ENCODE assay signal across 8 cellular contexts in the genomic region with DNA sequence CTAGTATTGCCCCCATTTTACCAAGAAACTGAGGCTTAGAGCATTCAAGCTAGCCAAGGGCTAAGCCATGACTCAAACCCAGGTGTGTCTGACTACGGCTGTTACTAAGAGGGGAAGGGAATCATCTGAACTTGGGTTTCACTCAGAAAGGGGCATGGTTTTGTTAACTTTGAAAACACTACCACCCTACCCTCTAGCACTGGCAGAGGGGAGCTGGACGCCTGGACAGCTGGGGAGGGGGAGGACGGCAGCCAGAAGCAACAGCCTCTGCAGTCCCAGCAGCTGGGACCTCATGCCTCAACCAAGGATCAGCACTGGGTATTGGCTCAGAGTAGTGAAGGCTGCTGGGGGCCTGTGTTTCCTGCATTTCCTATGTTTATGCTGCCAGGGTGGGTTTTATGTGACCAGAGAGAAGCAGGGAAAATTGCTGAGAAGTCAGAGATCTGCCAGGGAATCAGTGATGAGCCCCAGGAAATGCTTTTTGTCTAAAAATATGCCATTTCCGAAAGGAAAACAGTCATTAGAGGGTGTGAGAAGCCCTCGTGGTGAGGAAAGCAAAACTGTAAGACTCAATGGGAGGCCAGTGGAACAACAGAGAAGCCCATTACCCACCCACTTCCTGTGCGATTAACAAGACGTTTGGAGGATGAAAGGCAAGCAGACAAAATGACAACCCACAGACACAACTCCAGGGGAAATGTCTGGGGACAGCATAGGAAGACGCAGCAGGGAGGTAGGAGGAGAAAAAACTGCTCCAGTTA. TPM values are rescaled to one million over a fixed set of nuclear protein-coding genes. Genes with fewer than 3 reads are reported as not detected.
DNase-seq lines count a peak whose midpoint lies in the region; TF ChIP-seq lines count a peak whose summit lies in the region.
"Had no signal": no experiment of that assay in that cellular context is flagged by ENCODE, and none has a peak within 500 bp of the region (broad histone marks: within the 10 kb centered on the region; RNA-seq: fewer than 3 reads in every experiment).

No MANE protein-coding gene starts in this region.

- no peaks in the 10 kb centered on the region for H3K9me3 Mint-ChIP-seq in chondrocyte (ENCODE audit: low read depth)

- H3K27me3 ChIP-seq in SJSA1 (replicated peaks) = no peaks in the 10 kb centered on the region

- H3K36me3 Mint-ChIP-seq in chondrocyte (ENCODE audit: low read depth) = no peaks in the 10 kb centered on the region

- no peak overlapping the region for H3K4me3 Mint-ChIP-seq in chondrocyte (ENCODE audit: unreplicated experiment)

- no peaks in the 10 kb centered on the region for H3K9me3 ChIP-seq in SJSA1 (replicated peaks)

- TF ChIP-seq CTCF in chondrocyte (IDR thresholded peaks at IDR 0.05) = no peak

- DNase-seq in H4 (ENCODE audit: low spot score) (peak; percentile 29), SJSA1 (ENCODE audit: low read depth in 1 of 2, low spot score in 2 of 2) (peak in 1 of 2 experiments; percentile 65), chondrocyte (ENCODE audit: low spot score) (no peak), NCI-H1436 (lab: John Stamatoyannopoulos, UW) (no peak), CD1c-positive myeloid dendritic cell (ENCODE audit: extremely low spot score) (no peak), NCI-H526 (lab: John Stamatoyannopoulos, UW) (no peak)
- DNase-seq in stimulated activated CD4-positive, alpha-beta T cell treated with anti-CD3 and anti-CD28 coated beads, TNF-alpha, amount 100 ng/mL, for 1 hour (ENCODE audit: low read depth in 3 of 3, low spot score in 1 of 3) = peak in 2 of 3 donors; percentile 4 to 18
- DNase-seq: cortex of kidney had no signal

- H3K4me1 Mint-ChIP-seq in chondrocyte (ENCODE audit: low read depth) = peaks cover 63% of the 10 kb centered on the region

- no peaks in the 10 kb centered on the region for H3K36me3 ChIP-seq in SJSA1

- H3K4me1 ChIP-seq in SJSA1 (replicated peaks) = peaks cover 75% of the 10 kb centered on the region

- H3K27ac ChIP-seq in SJSA1 = peak overlapping the region; percentile 78

- no peak overlapping the region for H3K4me3 ChIP-seq in SJSA1

- no peaks in the 10 kb centered on the region for H3K27me3 Mint-ChIP-seq in chondrocyte (ENCODE audit: low read depth)

- peak overlapping the region; percentile 73 for H3K27ac Mint-ChIP-seq in chondrocyte (ENCODE audit: unreplicated experiment)

RNA-seq across cellular contexts. Expression of a gene that starts 41.2 kb away (rescaled TPM):
- total RNA-seq in H4 (2014; rRNA removed; shearing (Covaris generic)) = 0.43 and 1.6 TPM in 2 replicates
- 1.1 and 2.2 TPM in 2 replicates for total RNA-seq in SJSA1 (2014; rRNA removed; shearing (Covaris generic))
- not detected in 3 replicates for total RNA-seq in chondrocyte

Comparison
In these comparisons a context has a peak if more than half of its experiments do, and no peak if none do; other contexts are left out.
1. DNase-seq: peak in H4 (single experiment) and stimulated activated CD4-positive, alpha-beta T cell treated with anti-CD3 and anti-CD28 coated beads, TNF-alpha, amount 100 ng/mL, for 1 hour (2 of 3); none in chondrocyte (single experiment), NCI-H1436 (single experiment), CD1c-positive myeloid dendritic cell (single experiment) and NCI-H526 (0 of 2).